ENCODE assay signal across 8 cellular contexts in the genomic region with DNA sequence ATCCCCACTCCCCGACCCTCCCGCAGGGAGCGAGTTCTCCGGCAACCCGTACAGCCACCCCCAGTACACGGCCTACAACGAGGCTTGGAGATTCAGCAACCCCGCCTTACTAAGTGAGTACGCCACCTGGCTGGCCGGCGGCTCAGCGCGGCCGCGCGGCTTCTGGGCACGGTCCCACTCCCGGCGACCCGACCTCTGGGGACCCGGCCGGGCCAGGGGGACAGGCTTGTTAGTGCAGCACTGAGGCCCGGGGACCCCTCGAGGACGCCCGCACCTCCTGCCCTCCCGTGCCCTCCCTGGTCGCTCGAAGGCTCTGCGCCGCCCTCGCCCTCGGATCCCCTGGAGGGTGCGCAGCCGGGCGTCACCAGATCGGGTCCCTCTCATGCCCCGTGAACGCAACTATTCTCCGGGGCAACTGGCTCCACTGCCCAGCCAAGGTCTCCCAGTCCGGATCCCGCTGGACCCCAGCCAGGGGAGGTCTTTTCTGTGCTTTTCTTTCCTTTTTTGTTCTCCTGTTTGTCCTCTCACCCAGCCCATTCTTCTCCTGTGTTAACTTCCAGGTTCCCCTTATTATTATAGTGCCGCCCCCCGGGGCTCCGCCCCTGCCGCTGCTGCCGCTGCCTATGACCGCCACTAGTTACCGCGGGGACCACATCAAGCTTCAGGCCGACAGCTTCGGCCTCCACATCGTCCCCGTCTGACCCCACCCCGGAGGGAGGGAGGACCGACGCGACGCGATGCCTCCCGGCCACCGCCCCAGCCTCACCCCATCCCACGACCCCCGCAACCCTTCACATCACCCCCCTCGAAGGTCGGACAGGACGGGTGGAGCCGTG.
DNase-seq lines count a peak whose midpoint lies in the region; ATAC-seq, FAIRE-seq and TF ChIP-seq lines count a peak whose summit lies in the region.

No MANE protein-coding gene starts in this region.

- H3K27ac ChIP-seq in A549, result peak overlapping the region; percentile 34 to 80; a peak in 5 of 6 replicates

- peaks cover 100% of the 10 kb centered on the region for H3K27me3 ChIP-seq in H7 (ENCODE audit: control insufficient read depth, insufficient read depth, low read length)
- H3K27me3 ChIP-seq in endocrine pancreas (ENCODE audit: control insufficient read depth, insufficient read depth, low read length), result peaks cover 23% of the 10 kb centered on the region

- no peaks in the 10 kb centered on the region for H3K9me3 Mint-ChIP-seq in nephron

- TF ChIP-seq CTCF in A549 (IDR thresholded peaks at IDR 0.05), result peak; percentile 42
- peak; percentile 20 to 28 (median 26) for TF ChIP-seq CTCF in nephron (IDR thresholded peaks at IDR 0.05; ENCODE audit: unreplicated experiment in 3 of 3)
- TF ChIP-seq CTCF in foreskin fibroblast (IDR thresholded peaks at IDR 0.05; ENCODE audit: low read depth, low read length), result no peak

- H3K27me3 Mint-ChIP-seq in nephron (ENCODE audit: low read depth), result peaks cover 55% of the 10 kb centered on the region

- H3K36me3 ChIP-seq in H7 (replicated peaks; ENCODE audit: control insufficient read depth, insufficient read depth, low read length) (no peaks in the 10 kb centered on the region), endocrine pancreas (ENCODE audit: control insufficient read depth, insufficient read depth, low read length) (no peaks in the 10 kb centered on the region)

- H3K9me3 ChIP-seq in A549 (no peaks in the 10 kb centered on the region), endocrine pancreas (ENCODE audit: control insufficient read depth, low read length) (no peaks in the 10 kb centered on the region)

- TF ChIP-seq EP300 in A549 (IDR thresholded peaks at IDR 0.05), result no peak

- CTCF ChIA-PET in A549 (lab: Yijun Ruan, JAX), result interaction anchor here (0.6 to 3.9 kb wide), 12 partner anchors 12 to 266 kb away, joined by 3 to 25 read pairs (median 4); no protein-coding TSS in a partner anchor

- no peak for TF ChIP-seq POLR2A in A549 (IDR thresholded peaks at IDR 0.05; ENCODE audit: low read length)

- peak overlapping the region; percentile 33 for H3K9ac ChIP-seq in endocrine pancreas (ENCODE audit: control insufficient read depth, insufficient read depth, low read length)

- ATAC-seq in A549 (peak; percentile 60 to 75), HG02970 (IDR thresholded peaks at IDR 0.05; ENCODE audit: low FRiP score, unreplicated experiment) (no peak)

- POLR2A ChIA-PET in A549 (lab: Yijun Ruan, JAX), result interaction anchor here (0.5 to 0.8 kb wide), 2 partner anchors 10 to 230 kb away, joined by 3 read pairs; no protein-coding TSS in a partner anchor

- DNase-seq in A549 (ENCODE audit: low read depth in 1 of 2, low spot score in 1 of 2) (peak; percentile 46 to 67), H7 (peak; percentile 89), UCSD-AML1 (lab: John Stamatoyannopoulos, UW; ENCODE audit: unreplicated experiment) (peak; percentile 40), foreskin fibroblast (no peak), hippocampal formation (lab: John Stamatoyannopoulos, UW) (no peak)

- H3K4me3 Mint-ChIP-seq in nephron, result peak overlapping the region; percentile 65 to 72 (median 69)

- H3K4me3 ChIP-seq in A549 (peak overlapping the region; percentile 50), H7 (ENCODE audit: insufficient read depth, low read depth, low read length) (peak overlapping the region; percentile 30), endocrine pancreas (ENCODE audit: control insufficient read depth, insufficient read depth, low read length) (no peak overlapping the region), foreskin fibroblast (ENCODE audit: low read depth in 1 of 2, low read length in 2 of 2) (no peak overlapping the region)

- H3K4me1 ChIP-seq in A549 (0 out of 3 replicates have a peak, but pooled peaks cover 5% of the 10 kb centered on the region), endocrine pancreas (ENCODE audit: control insufficient read depth, insufficient read depth, low read length) (no peaks in the 10 kb centered on the region)

- H3K36me3 Mint-ChIP-seq in nephron (ENCODE audit: low read depth), result peaks cover 8% of the 10 kb centered on the region

- WGBS in A549 (ENCODE audit: missing lambda C conversion rate), result under 1% methylated on average over 37 of the region's 68 CpGs

- TF ChIP-seq RAD21 in A549 (conservative IDR thresholded peaks at IDR 0.05 in 1 of 2, IDR thresholded peaks at IDR 0.05 in 1 of 2), result no peak

- H3K4me1 Mint-ChIP-seq in nephron, result peaks cover 36% of the 10 kb centered on the region

- H3K27ac Mint-ChIP-seq in nephron, result no peak overlapping the region

- no peak for FAIRE-seq in A549 (lab: Jason Lieb, UNC)

- H3K4me2 ChIP-seq in A549, result peak overlapping the region; percentile 92

TF ChIP-seq in A549, 52 proteins besides CTCF, POLR2A, EP300 and RAD21:
- no peak for TF ChIP-seq FOSB (CRISPR knock-in tag; IDR thresholded peaks at IDR 0.05)
- TF ChIP-seq, protein P1, sequence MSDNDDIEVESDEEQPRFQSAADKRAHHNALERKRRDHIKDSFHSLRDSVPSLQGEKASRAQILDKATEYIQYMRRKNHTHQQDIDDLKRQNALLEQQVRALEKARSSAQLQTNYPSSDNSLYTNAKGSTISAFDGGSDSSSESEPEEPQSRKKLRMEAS (IDR thresholded peaks at IDR 0.05), result peak; percentile 64
- TF ChIP-seq, protein P2, sequence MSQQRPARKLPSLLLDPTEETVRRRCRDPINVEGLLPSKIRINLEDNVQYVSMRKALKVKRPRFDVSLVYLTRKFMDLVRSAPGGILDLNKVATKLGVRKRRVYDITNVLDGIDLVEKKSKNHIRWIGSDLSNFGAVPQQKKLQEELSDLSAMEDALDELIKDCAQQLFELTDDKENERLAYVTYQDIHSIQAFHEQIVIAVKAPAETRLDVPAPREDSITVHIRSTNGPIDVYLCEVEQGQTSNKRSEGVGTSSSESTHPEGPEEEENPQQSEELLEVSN (IDR thresholded peaks at IDR 0.05; ENCODE audit: borderline replicate concordance, low read depth), result 0 out of 2 replicates have a peak, but pooled peaks have one; percentile 17

Comparison
In these comparisons a context has a peak if more than half of its experiments do, and no peak if none do; other contexts are left out.
1. DNase-seq: peak in A549 (2 of 2), H7 (single experiment) and UCSD-AML1 (single experiment); none in foreskin fibroblast (0 of 2) and hippocampal formation (0 of 2).
2. H3K4me3 ChIP-seq: peak in A549 (single experiment) and H7 (single experiment); none in endocrine pancreas (single experiment) and foreskin fibroblast (0 of 2).